ENCODE assay signal across 19 cellular contexts in the genomic region with DNA sequence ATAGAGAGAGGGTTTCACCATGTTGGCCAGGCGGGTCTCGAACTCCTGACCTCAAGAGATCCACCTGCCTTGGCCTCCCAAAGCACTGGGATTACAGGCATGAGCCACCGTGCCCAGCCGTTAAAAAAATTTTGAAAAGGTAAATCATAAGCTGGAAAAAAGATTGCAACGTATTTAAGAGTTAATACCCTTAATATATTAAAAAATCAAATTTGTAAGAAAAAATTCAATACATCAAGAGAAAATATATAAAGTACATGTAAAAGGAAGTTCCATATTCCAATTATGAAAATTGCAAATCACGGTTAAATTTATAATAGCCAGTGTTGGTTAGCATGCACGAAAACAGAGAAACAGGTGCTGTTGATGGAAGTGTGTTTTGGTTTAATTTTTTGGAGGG. TPM values are rescaled to one million over a fixed set of nuclear protein-coding genes. Genes with fewer than 3 reads are reported as not detected.
DNase-seq lines count a peak whose midpoint lies in the region; ATAC-seq, FAIRE-seq and TF ChIP-seq lines count a peak whose summit lies in the region.
"Had no signal": no experiment of that assay in that cellular context is flagged by ENCODE, and none has a peak within 500 bp of the region (broad histone marks: within the 10 kb centered on the region; RNA-seq: fewer than 3 reads in every experiment).

No MANE protein-coding gene starts in this region.

- in situ Hi-C loops in K562 (cut with MboI) = no loop called here

- no peak for TF ChIP-seq EP300 in K562 (IDR thresholded peaks at IDR 0.05; ENCODE audit: low read length)
- TF ChIP-seq EP300 in sigmoid colon (IDR thresholded peaks at IDR 0.05) = no peak

- no peak overlapping the region for H3K9ac ChIP-seq in K562 (ENCODE audit: insufficient read depth in 1 of 2, low read depth in 2 of 2, low read length in 2 of 2)
- H3K9ac ChIP-seq: GM23248 had no signal

- no peak for TF ChIP-seq RAD21 in K562 (CRISPR knock-in tag; conservative IDR thresholded peaks at IDR 0.05 in 1 of 2, IDR thresholded peaks at IDR 0.05 in 1 of 2)

- H3K27ac ChIP-seq in K562 (ENCODE audit: extremely low read depth, low read depth, low read length) = no peak overlapping the region
- H3K27ac ChIP-seq in sigmoid colon = no peak overlapping the region
- H3K27ac ChIP-seq: A549, GM23248 had no signal

- H4K20me1 ChIP-seq in K562 (replicated peaks; ENCODE audit: control insufficient read depth, insufficient read depth, low read length) = no peaks in the 10 kb centered on the region

- H3K79me2 ChIP-seq in K562 (ENCODE audit: control insufficient read depth, insufficient read depth, low read length) = peaks cover 26% of the 10 kb centered on the region

- intact Hi-C loops in Caco-2 (cut with micrococcal nuclease; ENCODE audit: unreplicated experiment) (no loop called here), K562 (cut with micrococcal nuclease) (no loop called here), sigmoid colon (cut with DNase I) (no loop called here)

- DNase-seq in activated CD8-positive, alpha-beta memory T cell treated with anti-CD3 and anti-CD28 coated beads, Interleukin-2, amount 10 ng/mL, durations not matched to agents 7 days and 5 days = no peak
- DNase-seq in activated CD8-positive, alpha-beta memory T cell treated with anti-CD3 and anti-CD28 coated beads, Interleukin-2, amount 50 U/mL, for 48 hours = no peak
- DNase-seq in Caco-2 (no peak), K562 (ENCODE audit: extremely low read depth in 1 of 4, low spot score in 3 of 4) (no peak), neural crest cell (ENCODE audit: low read depth, low spot score) (no peak), NCI-H187 treated with DMSO at 0.1 percent for 48 hours (lab: John Stamatoyannopoulos, UW) (no peak), sigmoid colon (no peak), DMS79 treated with DMSO at 0.1 percent for 48 hours (lab: John Stamatoyannopoulos, UW) (no peak)
- DNase-seq: C1 segment of cervical spinal cord, COR-L47, GM23248, KBM-7, NCI-H146, NCI-H2081 treated with DMSO at 0.1 percent for 48 hours, NCI-H510A treated with DMSO at 0.1 percent for 48 hours, NCI-H82, PC-3 had no signal

- H3K4me2 ChIP-seq in K562 (ENCODE audit: insufficient read depth, low read length) = no peak overlapping the region

- H3K27me3 Mint-ChIP-seq in activated CD8-positive, alpha-beta memory T cell treated with anti-CD3 and anti-CD28 coated beads, Interleukin-2, amount 10 ng/mL, durations not matched to agents 7 days and 5 days = peaks cover 3% of the 10 kb centered on the region
- H3K27me3 Mint-ChIP-seq in Caco-2 (ENCODE audit: insufficient read depth, unreplicated experiment) = peaks cover 4% of the 10 kb centered on the region
- H3K27me3 Mint-ChIP-seq in neural crest cell (ENCODE audit: low read depth) = peaks cover 16% of the 10 kb centered on the region

- ATAC-seq in activated CD8-positive, alpha-beta memory T cell treated with anti-CD3 and anti-CD28 coated beads, Interleukin-2, amount 10 ng/mL, durations not matched to agents 7 days and 5 days = no peak
- no peak for ATAC-seq in K562
- ATAC-seq: A549, HCT116, PC-3 had no signal

- TF ChIP-seq CTCF in Caco-2 (IDR thresholded peaks at IDR 0.05; ENCODE audit: insufficient read depth in 1 of 2, low read depth in 1 of 2, low read length in 1 of 2, severe bottlenecking in 1 of 2, unreplicated experiment in 1 of 2) (no peak), K562 (IDR thresholded peaks at IDR 0.05 in 2 of 3, conservative IDR thresholded peaks at IDR 0.05 in 1 of 3; ENCODE audit: insufficient read depth in 2 of 3, low read depth in 1 of 3, low read length in 3 of 3) (no peak), neural crest cell (conservative IDR thresholded peaks at IDR 0.05) (no peak), sigmoid colon (IDR thresholded peaks at IDR 0.05) (no peak)

- H3K4me1 Mint-ChIP-seq in activated CD8-positive, alpha-beta memory T cell treated with anti-CD3 and anti-CD28 coated beads, Interleukin-2, amount 10 ng/mL, durations not matched to agents 7 days and 5 days = peaks cover 21% of the 10 kb centered on the region
- H3K4me1 Mint-ChIP-seq in Caco-2 (ENCODE audit: low read depth, unreplicated experiment) = peaks cover 37% of the 10 kb centered on the region
- peaks cover 31% of the 10 kb centered on the region for H3K4me1 Mint-ChIP-seq in neural crest cell

- no peaks in the 10 kb centered on the region for H3K9me1 ChIP-seq in K562 (ENCODE audit: control insufficient read depth, insufficient read depth, low read length)

- WGBS in K562 (ENCODE audit: insufficient coverage, low coverage, missing lambda C conversion rate) = 89% methylated on average over 7 of the region's 7 CpGs
- WGBS in sigmoid colon, 2 donors = 79 to 92% methylated on average over 7 of the region's 7 CpGs

- H3K27ac Mint-ChIP-seq in activated CD8-positive, alpha-beta memory T cell treated with anti-CD3 and anti-CD28 coated beads, Interleukin-2, amount 10 ng/mL, durations not matched to agents 7 days and 5 days = no peak overlapping the region
- H3K27ac Mint-ChIP-seq in Caco-2 (ENCODE audit: unreplicated experiment) (no peak overlapping the region), neural crest cell (ENCODE audit: unreplicated experiment) (no peak overlapping the region)

- H3K9me3 Mint-ChIP-seq in activated CD8-positive, alpha-beta memory T cell treated with anti-CD3 and anti-CD28 coated beads, Interleukin-2, amount 10 ng/mL, durations not matched to agents 7 days and 5 days (ENCODE audit: low read depth) = no peaks in the 10 kb centered on the region
- no peaks in the 10 kb centered on the region for H3K9me3 Mint-ChIP-seq in Caco-2 (ENCODE audit: unreplicated experiment)
- peaks cover 5% of the 10 kb centered on the region for H3K9me3 Mint-ChIP-seq in neural crest cell

- H3K9me3 ChIP-seq in Caco-2 (0 out of 2 replicates have a peak, but pooled peaks cover 6% of the 10 kb centered on the region), K562 (replicated peaks; ENCODE audit: control insufficient read depth, insufficient read depth, low read depth, low read length) (0 out of 2 replicates have a peak, but pooled peaks cover 3% of the 10 kb centered on the region), sigmoid colon (peaks cover 0 to 3% (median 0%) of the 10 kb centered on the region in 4 donors)
- H3K9me3 ChIP-seq: A549 had no signal

- no peak for FAIRE-seq in K562 (lab: Jason Lieb, UNC)
- FAIRE-seq: A549 had no signal

- H3K4me3 ChIP-seq in Caco-2 (ENCODE audit: low read depth, low read length) (no peak overlapping the region), K562 (no peak overlapping the region), sigmoid colon (no peak overlapping the region)
- H3K4me3 ChIP-seq: A549, GM23248 had no signal

- H3K27me3 ChIP-seq in Caco-2 (replicated peaks; ENCODE audit: control insufficient read depth, insufficient read depth, low read length) = no peaks in the 10 kb centered on the region
- no peaks in the 10 kb centered on the region for H3K27me3 ChIP-seq in K562 (ENCODE audit: control insufficient read depth in 2 of 2, insufficient read depth in 2 of 2, low read length in 2 of 2)
- no peaks in the 10 kb centered on the region for H3K27me3 ChIP-seq in sigmoid colon

- H3K4me1 ChIP-seq in Caco-2 = peaks cover 12% of the 10 kb centered on the region; the same call in 1 of the 2 replicates
- peaks cover 8 to 22% of the 10 kb centered on the region in 2 experiments; a peak in 4 of 5 replicates for H3K4me1 ChIP-seq in K562 (replicated peaks in 1 of 2; ENCODE audit: control insufficient read depth in 2 of 2, insufficient read depth in 2 of 2, low read length in 2 of 2)
- H3K4me1 ChIP-seq in sigmoid colon = peaks cover 0 to 32% (median 23%) of the 10 kb centered on the region in 4 donors

- CTCF ChIA-PET in activated CD8-positive, alpha-beta memory T cell treated with anti-CD3 and anti-CD28 coated beads, Interleukin-2, amount 10 ng/mL, durations not matched to agents 7 days and 5 days (lab: Charles Lee) = no interaction called here
- CTCF ChIA-PET in Caco-2 (lab: Charles Lee) = no interaction called here
- CTCF ChIA-PET in K562 (lab: Yijun Ruan, JAX; ENCODE audit: low intra/inter-chr PET ratio) = no interaction called here

- peaks cover 18% of the 10 kb centered on the region for H3K36me3 Mint-ChIP-seq in activated CD8-positive, alpha-beta memory T cell treated with anti-CD3 and anti-CD28 coated beads, Interleukin-2, amount 10 ng/mL, durations not matched to agents 7 days and 5 days
- H3K36me3 Mint-ChIP-seq in Caco-2 (ENCODE audit: insufficient read depth, unreplicated experiment) = peaks cover 53% of the 10 kb centered on the region
- peaks cover 17% of the 10 kb centered on the region for H3K36me3 Mint-ChIP-seq in neural crest cell (ENCODE audit: low read depth)

- peaks cover 1% of the 10 kb centered on the region; the same call in 1 of the 2 replicates for H3K36me3 ChIP-seq in Caco-2 (ENCODE audit: control insufficient read depth, insufficient read depth, low read length)
- peaks cover 10% of the 10 kb centered on the region; the same call in 2 of the 3 replicates for H3K36me3 ChIP-seq in K562 (ENCODE audit: control insufficient read depth, insufficient read depth, low read length)
- peaks cover 0 to 4% (median 0%) of the 10 kb centered on the region in 4 donors for H3K36me3 ChIP-seq in sigmoid colon

- POLR2A ChIA-PET in Caco-2 (lab: Charles Lee) = no interaction called here
- POLR2A ChIA-PET in K562 (lab: Yijun Ruan, JAX) = no interaction called here

- peak overlapping the region; percentile 32 for H3K4me3 Mint-ChIP-seq in activated CD8-positive, alpha-beta memory T cell treated with anti-CD3 and anti-CD28 coated beads, Interleukin-2, amount 10 ng/mL, durations not matched to agents 7 days and 5 days
- peak overlapping the region; percentile 24 for H3K4me3 Mint-ChIP-seq in Caco-2 (ENCODE audit: unreplicated experiment)
- H3K4me3 Mint-ChIP-seq in neural crest cell = peak overlapping the region; percentile 45

- H2AFZ ChIP-seq in K562 (ENCODE audit: low read depth, low read length) = no peak overlapping the region
- H2AFZ ChIP-seq: GM23248 had no signal

- TF ChIP-seq POLR2A in K562 (conservative IDR thresholded peaks at IDR 0.05) (no peak), sigmoid colon (IDR thresholded peaks at IDR 0.05) (no peak)

- BruUV-seq in Caco-2 (replicated peaks; lab: Mats Ljungman, UMichigan) (no TSS peak), K562 (replicated peaks; lab: Mats Ljungman, UMichigan) (no TSS peak)

RNA-seq across cellular contexts. Expression of gene SACM1L, which starts 2.3 kb away (rescaled TPM):
- 10 to 100 TPM; 71.6 to 88.7 TPM for total RNA-seq in activated CD8-positive, alpha-beta memory T cell treated with anti-CD3 and anti-CD28 coated beads, Interleukin-2, amount 10 ng/mL, durations not matched to agents 7 days and 5 days
- 51.0 and 53.5 TPM in 2 replicates for total RNA-seq in Caco-2 (2022)
- 66.1 and 180 TPM in 2 replicates for total RNA-seq in K562 (2011; cell fraction: chromatin; rRNA removed; ENCODE audit: low replicate concordance)
- total RNA-seq in K562 (2011; cell fraction: nucleolus; rRNA removed) = 30.4 and 44.0 TPM in 2 replicates
- total RNA-seq in K562 (2011; cell fraction: nucleoplasm; rRNA removed) = 88.9 and 111 TPM in 2 replicates
- total RNA-seq in K562 (2014; rRNA removed) = 25.7 and 29.6 TPM in 2 replicates
- 37.4 and 41.8 TPM in 2 replicates for total RNA-seq in K562 (2014; rRNA removed; fragmentation: Illumina TruSeq; extraction: Trizol)
- total RNA-seq in K562 (2015; rRNA removed; fragmentation: Illumina TruSeq; extraction: Trizol) = 32.8 and 39.3 TPM in 2 replicates
- 51.2 and 52.7 TPM in 2 replicates for total RNA-seq in K562 (2021)
- 56.6 and 67.2 TPM in 2 replicates for polyA plus RNA-seq in K562 (2011; rRNA removed)
- polyA plus RNA-seq in K562 (2011; cell fraction: cytosol; rRNA removed) = 7.9 and 21.0 TPM in 2 replicates
- polyA plus RNA-seq in K562 (2011; cell fraction: nucleus; rRNA removed) = 48.2 and 64.0 TPM in 2 replicates
- polyA plus RNA-seq in K562 (2012) = 38.5 and 66.8 TPM in 2 replicates
- 45.3 and 50.4 TPM in 2 replicates for polyA plus RNA-seq in K562 (2014; fragmentation: Illumina TruSeq; extraction: Trizol)
- 10 to 100 TPM; 33.0 to 50.4 TPM for polyA plus RNA-seq in K562 (2014; fragmentation: Nextera tagmentation; extraction: Ambion mirVana)
- 40.3 and 43.5 TPM in 2 replicates for polyA plus RNA-seq in K562 (2014; rRNA removed)
- 66.2 and 77.8 TPM in 2 replicates for polyA minus RNA-seq in K562 (2011; rRNA and poly(A)+ RNA removed)
- 36.9 and 46.6 TPM in 2 replicates for polyA minus RNA-seq in K562 (2011; cell fraction: cytosol; rRNA and poly(A)+ RNA removed)
- polyA minus RNA-seq in K562 (2011; cell fraction: nucleus; rRNA and poly(A)+ RNA removed) = 47.9 and 88.0 TPM in 2 replicates
- 44.1 and 45.7 TPM in 2 replicates for total RNA-seq in neural crest cell
- 10 to 100 TPM; 38.5 to 44.6 (median 40.4) TPM for total RNA-seq in sigmoid colon
- polyA plus RNA-seq in sigmoid colon = 10 to 100 TPM; 21.6 to 36.3 (median 23.7) TPM
